1 cellular context compared by ENCODE assay signal in genomic region chr16:8919934-8920465, GRCh38.
TF ChIP-seq lines count a peak whose summit lies in the region.

No MANE protein-coding gene starts in this region.

TF ChIP-seq in HepG2, 621 proteins besides CTCF, POLR2A, EP300 and RAD21:
- TF ChIP-seq RBM22 (optimal IDR thresholded peaks at IDR 0.05; ENCODE audit: low read length) (peak; percentile 95), CEBPB (IDR thresholded peaks at IDR 0.05; ENCODE audit: borderline replicate concordance, low read depth, low read length) (peak; percentile 70), MED8 (CRISPR knock-in tag; IDR thresholded peaks at IDR 0.05; ENCODE audit: insufficient replicate concordance) (no peak), ARID5B (CRISPR knock-in tag; IDR thresholded peaks at IDR 0.05) (no peak)
